In genomic region chr19:17202713-17203112, GRCh38 we compare ENCODE assay signal across 20 cellular contexts.
"Had no signal": no experiment of that assay in that cellular context is flagged by ENCODE, and none has a peak within 500 bp of the region (broad histone marks: within the 10 kb centered on the region; RNA-seq: fewer than 3 reads in every experiment).

No MANE protein-coding gene starts in this region.

- H3K27me3 Mint-ChIP-seq: naive thymus-derived CD4-positive, alpha-beta T cell; progenitor cell of endocrine pancreas; stimulated activated naive CD8-positive, alpha-beta T cell treated with anti-CD3 and anti-CD28 coated beads, Interleukin-15, amount 100 ng/mL, for 72 hours had no signal

- H3K4me1 Mint-ChIP-seq: endodermal cell; stimulated activated effector memory CD8-positive, alpha-beta T cell treated with anti-CD3 and anti-CD28 coated beads, Interleukin-12 subunit alpha, Interleukin-12 subunit beta, amount 100 ng/mL, for 72 hours; stimulated activated naive CD8-positive, alpha-beta T cell treated with anti-CD3 and anti-CD28 coated beads, Interleukin-15, amount 100 ng/mL, for 72 hours had no signal

- H3K9me3 ChIP-seq: colonic mucosa, pancreas, testis, tibial nerve had no signal

- H3K4me3 Mint-ChIP-seq: endodermal cell; nephron progenitor cell; stimulated activated effector memory CD8-positive, alpha-beta T cell treated with anti-CD3 and anti-CD28 coated beads, Interleukin-12 subunit alpha, Interleukin-12 subunit beta, amount 100 ng/mL, for 72 hours; stimulated activated naive CD8-positive, alpha-beta T cell treated with anti-CD3 and anti-CD28 coated beads, Interleukin-15, amount 100 ng/mL, for 72 hours had no signal

- ATAC-seq: left ventricle myocardium superior; pancreas; right cardiac atrium; stimulated activated naive CD8-positive, alpha-beta T cell treated with anti-CD3 and anti-CD28 coated beads, Interleukin-15, amount 100 ng/mL, for 72 hours had no signal

- FAIRE-seq: endothelial cell of umbilical vein, pancreas, small intestine had no signal

- H3K27ac ChIP-seq: colonic mucosa, foreskin keratinocyte, pancreas, testis, tibial nerve had no signal

- DNase-seq: colonic mucosa; effector CD4-positive, alpha-beta T cell; hippocampal formation; left colon; naive thymus-derived CD4-positive, alpha-beta T cell; nephron progenitor cell; pancreas; right cardiac atrium; small intestine; stimulated activated CD4-positive, alpha-beta T cell treated with anti-CD3 and anti-CD28 coated beads, Interleukin-2, amount 100 ng/mL, for 48 hours; stimulated activated naive CD8-positive, alpha-beta T cell treated with anti-CD3 and anti-CD28 coated beads, Interleukin-15, amount 100 ng/mL, for 72 hours; testis had no signal

- H3K27ac Mint-ChIP-seq: endodermal cell, nephron progenitor cell, progenitor cell of endocrine pancreas had no signal

- H3K4me1 ChIP-seq: colonic mucosa, foreskin keratinocyte, pancreas, testis, tibial nerve had no signal

- H3K4me3 ChIP-seq: colonic mucosa, lung, pancreas, testis, tibial nerve had no signal

- H3K9me3 Mint-ChIP-seq: endodermal cell; nephron progenitor cell; stimulated activated effector memory CD8-positive, alpha-beta T cell treated with anti-CD3 and anti-CD28 coated beads, Interleukin-12 subunit alpha, Interleukin-12 subunit beta, amount 100 ng/mL, for 72 hours; stimulated activated naive CD8-positive, alpha-beta T cell treated with anti-CD3 and anti-CD28 coated beads, Interleukin-15, amount 100 ng/mL, for 72 hours had no signal

- H3K27me3 ChIP-seq: colonic mucosa, foreskin keratinocyte, pancreas, testis, tibial nerve had no signal
